Comparison of ENCODE assay signal across 7 cellular contexts in genomic region chr17:27654654-27655524, GRCh38. TPM values are rescaled to one million over a fixed set of nuclear protein-coding genes. Genes with fewer than 3 reads are reported as not detected.
A peak's percentile ranks its signal among the peaks of the same experiment; 100 is the strongest.
DNase-seq lines count a peak whose midpoint lies in the region; ATAC-seq, FAIRE-seq and TF ChIP-seq lines count a peak whose summit lies in the region.

No MANE protein-coding gene starts in this region.

- FAIRE-seq in GM12892 (lab: Jason Lieb, UNC), result peak; percentile 51

- intact Hi-C loops in left colon (cut with DNase I, micrococcal nuclease), result loop anchor here in 1 of 2 donors (5.0 kb wide), 2 partner anchors 48 to 102 kb away; no protein-coding TSS in a partner anchor

- TF ChIP-seq POLR2A in GM12892 (IDR thresholded peaks at IDR 0.05; ENCODE audit: low read depth, low read length), result no peak

- DNase-seq in GM12892 (ENCODE audit: insufficient read length) (peak; percentile 89), NCI-H345 treated with DMSO at 0.1 percent for 48 hours (lab: John Stamatoyannopoulos, UW; ENCODE audit: unreplicated experiment) (peak; percentile 51), left colon (peak; percentile 67 to 82)
- DNase-seq in activated CD4-positive, CD25-positive, alpha-beta regulatory T cell (lab: John Stamatoyannopoulos, UW), result peak; percentile 24 to 54 (median 35)
- peak; percentile 40 for DNase-seq in central memory CD4-positive, alpha-beta T cell
- peak; percentile 37 to 75 (median 45) for DNase-seq in stimulated activated CD4-positive, alpha-beta T cell treated with anti-CD3 and anti-CD28 coated beads, TNF-alpha, amount 100 ng/mL, for 24 hours (ENCODE audit: low read depth in 3 of 3)

- ATAC-seq in HG02973 (IDR thresholded peaks at IDR 0.05; ENCODE audit: unreplicated experiment), result peak; percentile 82
- peak; percentile 72 for ATAC-seq in left colon

RNA-seq across cellular contexts. Expression of gene LGALS9, which starts 23.9 kb away (rescaled TPM):
- 125 TPM for polyA plus RNA-seq in GM12892 (2012; ENCODE audit: missing spikeins)
- 100 to 1,000 TPM; 230 to 514 TPM for total RNA-seq in left colon

Comparison
In these comparisons a context has a peak if more than half of its experiments do, and no peak if none do; other contexts are left out.
1. Peak in every context shown above with its lines: DNase-seq and ATAC-seq.
2. DNase-seq: peak in every context shown above with its lines; median percentile 89 in GM12892; 74 in left colon; 51 in NCI-H345 treated with DMSO at 0.1 percent for 48 hours; 45 in stimulated activated CD4-positive, alpha-beta T cell treated with anti-CD3 and anti-CD28 coated beads, TNF-alpha, amount 100 ng/mL, for 24 hours; 40 in central memory CD4-positive, alpha-beta T cell; 35 in activated CD4-positive, CD25-positive, alpha-beta regulatory T cell.